ENCODE assay signal across 27 cellular contexts in genomic region chrX:138014577-138014976, GRCh38.
"Had no signal": no experiment of that assay in that cellular context is flagged by ENCODE, and none has a peak within 500 bp of the region (broad histone marks: within the 10 kb centered on the region; RNA-seq: fewer than 3 reads in every experiment).

No MANE protein-coding gene starts in this region.

- ATAC-seq: activated CD4-positive, alpha-beta T cell treated with anti-CD3 and anti-CD28 coated beads for 36 hours; activated CD8-positive, alpha-beta memory T cell treated with anti-CD3 and anti-CD28 coated beads, Interleukin-2, amount 10 ng/mL, durations not matched to agents 7 days and 5 days; activated CD8-positive, alpha-beta T cell treated with anti-CD3 and anti-CD28 coated beads, Interleukin-2, amount 10 ng/mL, durations not matched to agents 7 days and 5 days; activated naive CD8-positive, alpha-beta T cell treated with anti-CD3 and anti-CD28 coated beads, Interleukin-2, amount 50 U/mL, for 24 hours; body of pancreas; T-helper 17 cell had no signal

- DNase-seq: activated CD4-positive, alpha-beta memory T cell treated with anti-CD3 and anti-CD28 coated beads for 36 hours; activated CD4-positive, alpha-beta T cell treated with anti-CD3 and anti-CD28 coated beads for 36 hours; activated CD4-positive, alpha-beta T cell treated with anti-CD3 and anti-CD28 coated beads, Interleukin-2, amount 10 ng/mL, durations not matched to agents 24 days and 14 days; activated CD4-positive, CD25-positive, alpha-beta regulatory T cell; activated CD4-positive, CD25-positive, alpha-beta regulatory T cell treated with anti-CD3 and anti-CD28 coated beads, Interleukin-2, amount 50 U/mL, for 72 hours; activated CD8-positive, alpha-beta memory T cell treated with anti-CD3 and anti-CD28 coated beads, Interleukin-2, amount 10 ng/mL, durations not matched to agents 7 days and 5 days; activated CD8-positive, alpha-beta memory T cell treated with anti-CD3 and anti-CD28 coated beads, Interleukin-2, amount 50 U/mL, for 4 hours; activated CD8-positive, alpha-beta T cell treated with anti-CD3 and anti-CD28 coated beads, Interleukin-2, amount 10 ng/mL, durations not matched to agents 7 days and 5 days; activated effector memory CD4-positive, alpha-beta T cell treated with anti-CD3 and anti-CD28 coated beads, Interleukin-2, amount 50 U/mL, for 16 hours; activated naive CD4-positive, alpha-beta T cell treated with anti-CD3 and anti-CD28 coated beads for 36 hours; activated naive CD8-positive, alpha-beta T cell treated with anti-CD3 and anti-CD28 coated beads for 36 hours; activated naive CD8-positive, alpha-beta T cell treated with anti-CD3 and anti-CD28 coated beads, Interleukin-2, amount 50 U/mL, for 24 hours; activated T-cell treated with anti-CD3 and anti-CD28 coated beads, Interleukin-2, amount 50 U/mL, for 1 hour; activated T-cell treated with anti-CD3 and anti-CD28 coated beads, Interleukin-2, amount 50 U/mL, for 48 hours; adrenal gland; amygdala; aorta; body of pancreas; caudate nucleus; cortex of kidney; dermis blood vessel endothelial cell; effector CD4-positive, alpha-beta T cell; esophagus squamous epithelium; head of caudate nucleus; T-helper 1 cell; T-helper 17 cell; T1000 had no signal

- H3K4me3 ChIP-seq: adrenal gland, body of pancreas, esophagus squamous epithelium had no signal
